Comparison of ENCODE assay signal across 26 cellular contexts in the genomic region with DNA sequence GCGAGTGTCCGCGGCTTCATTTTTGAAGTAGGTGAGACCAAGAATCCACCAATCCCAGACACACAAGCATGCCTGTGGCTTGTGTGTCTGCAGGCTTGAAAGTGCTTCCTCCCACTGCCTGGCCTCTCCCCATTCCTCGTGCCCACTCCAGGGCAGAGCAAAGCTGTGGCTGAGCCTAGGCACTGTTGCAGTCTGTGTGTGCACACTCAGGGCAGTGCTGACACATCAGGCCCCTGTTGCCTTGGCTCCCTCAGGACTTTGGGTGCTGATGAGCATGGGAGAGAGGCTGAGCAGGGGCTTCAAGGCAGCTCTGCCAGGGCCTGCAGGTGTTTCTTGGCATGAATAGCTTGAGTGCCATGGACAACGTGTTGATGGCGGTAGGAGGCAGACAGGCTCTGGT.
"Had no signal": no experiment of that assay in that cellular context is flagged by ENCODE, and none has a peak within 500 bp of the region (broad histone marks: within the 10 kb centered on the region; RNA-seq: fewer than 3 reads in every experiment).

No MANE protein-coding gene starts in this region.

- H2AFZ ChIP-seq: hepatocyte, neural progenitor cell had no signal

- H3K4me2 ChIP-seq: hepatocyte, neural progenitor cell, smooth muscle cell had no signal

- H3K27ac ChIP-seq: hepatocyte, left ventricle myocardium inferior, neural progenitor cell, ovary, right atrium auricular region, right lobe of liver, suprapubic skin, thoracic aorta, tibial artery, uterus had no signal

- H3K4me3 ChIP-seq: hepatocyte, left ventricle myocardium inferior, lung, neural progenitor cell, ovary, right atrium auricular region, right lobe of liver, smooth muscle cell, suprapubic skin, thoracic aorta, tibial artery, uterus had no signal

- H3K4me1 Mint-ChIP-seq: mesothelial cell of epicardium, naive B cell, natural killer cell, nephron progenitor cell, neural progenitor cell had no signal

- ATAC-seq: natural killer cell, right lobe of liver had no signal

- H3K79me2 ChIP-seq: hepatocyte had no signal

- H3K9ac ChIP-seq: neural progenitor cell had no signal

- DNase-seq: islet precursor cell; left ventricle myocardium inferior; mesendoderm; naive B cell; natural killer cell; nephron progenitor cell; ovary; right lobe of liver; stimulated activated CD4-positive, alpha-beta T cell treated with anti-CD3 and anti-CD28 coated beads, Interleukin-12 subunit alpha, Interleukin-12 subunit beta, amount 100 ng/mL, for 4 hours; stimulated activated CD4-positive, alpha-beta T cell treated with anti-CD3 and anti-CD28 coated beads, Interleukin-15, amount 100 ng/mL, for 24 hours; stimulated activated CD4-positive, alpha-beta T cell treated with anti-CD3 and anti-CD28 coated beads, Interleukin-2, amount 100 ng/mL, for 24 hours; stimulated activated CD4-positive, alpha-beta T cell treated with anti-CD3 and anti-CD28 coated beads, Interleukin-4, amount 100 ng/mL, for 1 hour; stimulated activated naive CD4-positive, alpha-beta T cell; tibial artery; trophoblast cell; uterus had no signal

- H3K27me3 ChIP-seq: hepatocyte, neural progenitor cell, ovary, right atrium auricular region, right lobe of liver, suprapubic skin, tibial artery, uterus had no signal

- H3K27me3 Mint-ChIP-seq: naive B cell; stimulated activated naive CD8-positive, alpha-beta T cell treated with anti-CD3 and anti-CD28 coated beads, Interleukin-15, Interleukin-2, amounts not matched to agents 100 ng/mL and 50 ng/mL, for 24 hours had no signal

- H3K36me3 ChIP-seq: left ventricle myocardium inferior, neural progenitor cell, ovary, right atrium auricular region, right lobe of liver, suprapubic skin, thoracic aorta, tibial artery, uterus had no signal

- H3K4me1 ChIP-seq: left ventricle myocardium inferior, neural progenitor cell, right atrium auricular region, right lobe of liver, suprapubic skin, tibial artery, uterus had no signal

- H3K9me3 ChIP-seq: left ventricle myocardium inferior, ovary, right atrium auricular region, right lobe of liver, suprapubic skin, thoracic aorta, tibial artery, uterus had no signal

- H3K4me3 Mint-ChIP-seq: mesothelial cell of epicardium; naive B cell; natural killer cell; nephron progenitor cell; neural progenitor cell; stimulated activated naive CD8-positive, alpha-beta T cell treated with anti-CD3 and anti-CD28 coated beads, Interleukin-15, Interleukin-2, amounts not matched to agents 100 ng/mL and 50 ng/mL, for 24 hours had no signal

- H3K36me3 Mint-ChIP-seq: mesothelial cell of epicardium, naive B cell, natural killer cell, neural progenitor cell had no signal

- H3K27ac Mint-ChIP-seq: mesothelial cell of epicardium; naive B cell; natural killer cell; nephron progenitor cell; neural progenitor cell; progenitor cell of endocrine pancreas; stimulated activated naive CD8-positive, alpha-beta T cell treated with anti-CD3 and anti-CD28 coated beads, Interleukin-15, Interleukin-2, amounts not matched to agents 100 ng/mL and 50 ng/mL, for 24 hours had no signal
